In the genomic region with DNA sequence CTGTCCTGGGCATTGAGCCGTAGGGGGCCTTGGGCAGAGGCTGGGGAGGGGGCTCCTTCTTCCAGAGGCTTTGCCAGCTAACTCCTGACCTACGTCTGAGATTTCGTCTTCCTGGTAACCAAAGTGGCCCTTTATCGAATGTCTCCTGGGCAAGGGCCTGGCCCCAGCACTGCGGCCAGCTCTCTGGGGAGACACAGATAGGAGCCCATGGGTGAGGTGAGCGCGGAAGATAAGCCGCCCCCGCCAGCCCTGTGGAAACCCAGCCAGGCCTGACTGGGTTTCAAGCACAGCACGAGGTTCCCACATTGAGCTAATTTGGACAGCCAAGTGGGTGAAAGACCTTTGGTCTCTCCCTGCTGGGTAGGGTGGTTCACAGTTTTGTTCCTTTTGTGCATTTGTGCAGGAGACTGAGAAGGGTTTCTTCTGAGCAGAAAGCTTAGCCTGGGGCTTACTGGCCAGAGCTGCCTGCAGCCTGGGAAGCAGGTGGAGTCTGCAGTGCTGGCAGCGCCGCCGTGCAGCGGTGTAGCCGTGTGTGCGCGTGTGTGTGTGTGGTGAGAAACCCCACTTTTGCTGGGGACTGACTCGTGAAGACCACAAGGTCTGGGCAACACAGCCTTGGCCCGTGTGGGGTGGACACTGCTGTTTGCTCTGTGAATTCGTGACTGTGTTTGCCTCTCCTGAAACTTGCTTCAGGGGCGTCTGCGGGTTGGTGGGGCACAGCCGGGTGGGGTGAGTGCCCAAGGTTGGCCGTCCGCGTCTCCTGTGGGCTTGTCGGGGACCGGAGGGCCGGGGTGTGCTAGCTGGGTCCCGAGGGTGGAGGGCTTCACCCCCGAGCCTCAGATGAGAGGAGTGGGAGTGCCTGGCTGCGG, we compare ENCODE assay signal across 8 cellular contexts. TPM values are rescaled to one million over a fixed set of nuclear protein-coding genes. Genes with fewer than 3 reads are reported as not detected.
DNase-seq lines count a peak whose midpoint lies in the region; ATAC-seq, FAIRE-seq and TF ChIP-seq lines count a peak whose summit lies in the region.

No MANE protein-coding gene starts in this region.

- peak overlapping the region; percentile 91 for H3K4me3 Mint-ChIP-seq in astrocyte (ENCODE audit: unreplicated experiment)

- H3K27me3 Mint-ChIP-seq in astrocyte (ENCODE audit: low read depth, unreplicated experiment), result no peaks in the 10 kb centered on the region

- peaks cover 2% of the 10 kb centered on the region for H3K9me3 Mint-ChIP-seq in astrocyte (ENCODE audit: unreplicated experiment)

- H3K36me3 ChIP-seq in astrocyte (ENCODE audit: insufficient read depth, low read length) (no peaks in the 10 kb centered on the region), iPS-20b (ENCODE audit: insufficient read depth, low read depth, low read length) (peaks cover 20% of the 10 kb centered on the region), spleen (peaks cover 0 to 37% (median 19%) of the 10 kb centered on the region in 6 donors)

- H3K4me1 ChIP-seq in astrocyte (ENCODE audit: insufficient read depth, low read length) (peaks cover 43% of the 10 kb centered on the region), iPS-20b (ENCODE audit: insufficient read depth, low read length) (0 out of 2 replicates have a peak, but pooled peaks cover 4% of the 10 kb centered on the region), spleen (peaks cover 30 to 86% (median 59%) of the 10 kb centered on the region in 6 donors)

- intact Hi-C loops in spleen (cut with DNase I; ENCODE audit: low total_unique reads), result loop anchor here (5.0 kb wide), 1 partner anchor 43 kb away; a partner anchor contains a TSS

- TF ChIP-seq POLR2A in spleen (IDR thresholded peaks at IDR 0.05), result no peak

- no peak overlapping the region for H2AFZ ChIP-seq in astrocyte (ENCODE audit: low read depth, low read length)

- peak overlapping the region; percentile 92 for H3K4me2 ChIP-seq in astrocyte (ENCODE audit: low read length)

- FAIRE-seq in astrocyte (lab: Jason Lieb, UNC), result no peak

- H3K9me3 ChIP-seq in astrocyte (ENCODE audit: insufficient read depth, low read depth, low read length) (no peaks in the 10 kb centered on the region), iPS-20b (ENCODE audit: insufficient read depth, low read depth, low read length) (no peaks in the 10 kb centered on the region; the same call in 1 of the 2 replicates), spleen (no peaks in the 10 kb centered on the region)

- peak overlapping the region; percentile 57 for H3K9ac ChIP-seq in astrocyte (ENCODE audit: low read length)
- H3K9ac ChIP-seq in iPS-20b (ENCODE audit: low read depth, low read length), result peak overlapping the region; percentile 25; the same call in 1 of the 2 replicates

- no peaks in the 10 kb centered on the region for H3K27me3 ChIP-seq in astrocyte (ENCODE audit: insufficient read depth, low read length)
- no peaks in the 10 kb centered on the region for H3K27me3 ChIP-seq in iPS-20b (ENCODE audit: insufficient read depth, low read length)
- no peaks in the 10 kb centered on the region for H3K27me3 ChIP-seq in spleen (replicated peaks in 1 of 7)

- TF ChIP-seq CTCF in astrocyte (IDR thresholded peaks at IDR 0.05; ENCODE audit: insufficient read depth, low read depth, low read length) (no peak), spleen (IDR thresholded peaks at IDR 0.05 in 8 of 11, conservative IDR thresholded peaks at IDR 0.05 in 3 of 11) (no peak)

- H3K27ac Mint-ChIP-seq in astrocyte (ENCODE audit: unreplicated experiment), result peak overlapping the region; percentile 7

- H3K79me2 ChIP-seq in astrocyte (ENCODE audit: insufficient read depth, low read length), result peaks cover 73% of the 10 kb centered on the region

- ATAC-seq in esophagus mucosa, result no peak

- H3K27ac ChIP-seq in astrocyte (ENCODE audit: low read depth, low read length) (no peak overlapping the region), iPS-20b (ENCODE audit: low read length) (no peak overlapping the region), spleen (peak overlapping the region in 5 of 8 donors; percentile 4 to 97 (median 9))

- DNase-seq in AML-193 (lab: John Stamatoyannopoulos, UW) (peak; percentile 11 to 32), HK-2 (ENCODE audit: unreplicated experiment) (peak; percentile 31), astrocyte (ENCODE audit: low read depth) (peak; percentile 58), spleen (no peak), SW 1271 (lab: John Stamatoyannopoulos, UW) (no peak)
- DNase-seq in activated CD4-positive, CD25-positive, alpha-beta regulatory T cell (lab: John Stamatoyannopoulos, UW), result no peak

- peak overlapping the region; percentile 30 for H3K4me3 ChIP-seq in astrocyte (ENCODE audit: insufficient read depth, low read depth, low read length)
- H3K4me3 ChIP-seq in iPS-20b (ENCODE audit: low read length), result peak overlapping the region; percentile 59
- H3K4me3 ChIP-seq in spleen, result peak overlapping the region in 4 of 8 donors; percentile 10 to 92 (median 46)

- peaks cover 67% of the 10 kb centered on the region for H4K20me1 ChIP-seq in astrocyte (ENCODE audit: insufficient read depth, low read length)

- WGBS in spleen, 5 donors, result 50 to 63% (median 59%) methylated on average over 23 to 32 of the region's 32 CpGs

- H3K36me3 Mint-ChIP-seq in astrocyte (ENCODE audit: low read depth, unreplicated experiment), result no peaks in the 10 kb centered on the region

- peaks cover 21% of the 10 kb centered on the region for H3K4me1 Mint-ChIP-seq in astrocyte (ENCODE audit: low read depth, unreplicated experiment)

RNA-seq across cellular contexts. Expression of a gene that starts 2.5 kb away (rescaled TPM):
- total RNA-seq in astrocyte (807 and 871 TPM in 2 replicates), spleen (100 to 1,000 TPM; 180 to 307 (median 274) TPM), esophagus mucosa (320 TPM)
- polyA plus RNA-seq in spleen, result 100 to 1,000 TPM in 2 of 3 donors, 10 to 100 TPM in 1; 95.3 to 141 (median 139) TPM

RNA-seq across cellular contexts. Expression of a gene that starts 14.8 kb away (rescaled TPM):
- total RNA-seq in astrocyte, result 4.8 and 5.5 TPM in 2 replicates
- 1 to 10 TPM in 1 of 7 donors, under 1 TPM in 4, not detected in 2; 0.19 to 1.1 (median 0.54) TPM for total RNA-seq in spleen
- polyA plus RNA-seq in spleen, result under 1 TPM; 0.09 to 0.19 (median 0.11) TPM
- total RNA-seq in esophagus mucosa, result 0.48 TPM

RNA-seq across cellular contexts. Expression of a gene that starts 31.0 kb away (rescaled TPM):
- total RNA-seq in astrocyte (0.70 and 0.75 TPM in 2 replicates), spleen (10 to 100 TPM in 4 of 7 donors, 1 to 10 TPM in 3; 3.9 to 19.5 (median 13.5) TPM), esophagus mucosa (not detected)
- 10 to 100 TPM in 2 of 3 donors, 1 to 10 TPM in 1; 9.4 to 19.1 (median 16.3) TPM for polyA plus RNA-seq in spleen

RNA-seq across cellular contexts. Expression of a gene that starts 43.3 kb away (rescaled TPM):
- total RNA-seq in astrocyte (190 and 192 TPM in 2 replicates), spleen (10 to 100 TPM; 36.5 to 52.4 (median 48.3) TPM), esophagus mucosa (30.7 TPM)
- 10 to 100 TPM; 35.9 to 83.9 (median 68.7) TPM for polyA plus RNA-seq in spleen

RNA-seq across cellular contexts. Expression of a gene that starts 58.4 kb away (rescaled TPM):
- 43.4 and 45.3 TPM in 2 replicates for total RNA-seq in astrocyte
- 10 to 100 TPM; 28.6 to 55.6 (median 49.7) TPM for total RNA-seq in spleen
- 100 to 1,000 TPM in 2 of 3 donors, 10 to 100 TPM in 1; 67.8 to 105 (median 102) TPM for polyA plus RNA-seq in spleen
- 24.5 TPM for total RNA-seq in esophagus mucosa

Comparison
In these comparisons a context has a peak if more than half of its experiments do, and no peak if none do; other contexts are left out.
1. DNase-seq: peak in AML-193 (2 of 2), HK-2 (single experiment) and astrocyte (single experiment); none in spleen (single experiment), activated CD4-positive, CD25-positive, alpha-beta regulatory T cell (0 of 4) and SW 1271 (0 of 2).
2. H3K27ac ChIP-seq: peak in spleen (5 of 8); none in astrocyte (single experiment) and iPS-20b (single experiment).